Comparison of ENCODE assay signal across 15 cellular contexts in genomic region chr10:80411267-80411668, GRCh38. TPM values are rescaled to one million over a fixed set of nuclear protein-coding genes. Genes with fewer than 3 reads are reported as not detected.
A peak's percentile ranks its signal among the peaks of the same experiment; 100 is the strongest.
DNase-seq lines count a peak whose midpoint lies in the region; ATAC-seq lines count a peak whose summit lies in the region.
"Had no signal": no experiment of that assay in that cellular context is flagged by ENCODE, and none has a peak within 500 bp of the region (broad histone marks: within the 10 kb centered on the region; RNA-seq: fewer than 3 reads in every experiment).

No MANE protein-coding gene starts in this region.

- no peaks in the 10 kb centered on the region for H3K36me3 Mint-ChIP-seq in immature natural killer cell

- no peak overlapping the region for H3K27ac Mint-ChIP-seq in immature natural killer cell

- peaks cover 8 to 16% of the 10 kb centered on the region in 2 donors for H3K4me1 Mint-ChIP-seq in immature natural killer cell

- ATAC-seq in HG02938 (IDR thresholded peaks at IDR 0.05; ENCODE audit: unreplicated experiment) = no peak
- ATAC-seq: Panc1 had no signal

- DNase-seq in DMS 273 (lab: John Stamatoyannopoulos, UW; ENCODE audit: unreplicated experiment) = peak; percentile 13
- DNase-seq in DMS 273 treated with DMSO at 0.1 percent for 48 hours (lab: John Stamatoyannopoulos, UW) = no peak
- DNase-seq in left kidney (ENCODE audit: low read depth, low spot score) = peak; percentile 34
- no peak for DNase-seq in AML-193 (lab: John Stamatoyannopoulos, UW)
- DNase-seq in immature natural killer cell = no peak
- DNase-seq: brain microvascular endothelial cell, foreskin melanocyte, midbrain, NCI-H1694 treated with DMSO at 0.1 percent for 48 hours had no signal

- H3K9me3 Mint-ChIP-seq in immature natural killer cell = no peaks in the 10 kb centered on the region

- H3K27ac ChIP-seq in cingulate gyrus (ENCODE audit: low read depth, low read length) (peak overlapping the region; percentile 42), temporal lobe (ENCODE audit: low read depth, low read length) (peak overlapping the region; percentile 55)
- H3K27ac ChIP-seq: 22Rv1, brain microvascular endothelial cell had no signal

- no peak overlapping the region for H3K4me3 Mint-ChIP-seq in immature natural killer cell

- H3K27me3 Mint-ChIP-seq in immature natural killer cell (ENCODE audit: low read depth in 3 of 3) = peaks cover 4 to 5% (median 5%) of the 10 kb centered on the region in 3 donors

RNA-seq across cellular contexts. Expression of gene PRXL2A, which starts 2.9 kb away (rescaled TPM):
- total RNA-seq in temporal lobe = 68.6 TPM
- 1 to 10 TPM; 3.9 to 6.3 (median 4.3) TPM for polyA plus RNA-seq in immature natural killer cell

RNA-seq across cellular contexts. Expression of gene TSPAN14, which starts 42.8 kb away (rescaled TPM):
- 27.8 TPM for total RNA-seq in temporal lobe
- 100 to 1,000 TPM; 141 to 363 (median 226) TPM for polyA plus RNA-seq in immature natural killer cell

RNA-seq across cellular contexts. Expression of gene DYDC2, which starts 54.7 kb away (rescaled TPM):
- 2.0 TPM for total RNA-seq in temporal lobe
- polyA plus RNA-seq in immature natural killer cell = not detected
- total RNA-seq: skeletal muscle tissue had no signal

RNA-seq across cellular contexts. Expression of gene DYDC1, which starts 54.7 kb away (rescaled TPM):
- not detected for total RNA-seq in temporal lobe
- polyA plus RNA-seq in immature natural killer cell = not detected
- total RNA-seq: skeletal muscle tissue had no signal

Comparison
In these comparisons a context has a peak if more than half of its experiments do, and no peak if none do; other contexts are left out.
1. DNase-seq: peak in DMS 273 (single experiment) and left kidney (single experiment); none in DMS 273 treated with DMSO at 0.1 percent for 48 hours (single experiment), AML-193 (0 of 2) and immature natural killer cell (0 of 3).